ENCODE assay signal across 7 cellular contexts in genomic region chr1:26541816-26542711, GRCh38. TPM values are rescaled to one million over a fixed set of nuclear protein-coding genes. Genes with fewer than 3 reads are reported as not detected.
A peak's percentile ranks its signal among the peaks of the same experiment; 100 is the strongest.
DNase-seq lines count a peak whose midpoint lies in the region; ATAC-seq, FAIRE-seq and TF ChIP-seq lines count a peak whose summit lies in the region.

No MANE protein-coding gene starts in this region.

- no peaks in the 10 kb centered on the region for H3K36me3 Mint-ChIP-seq in nephron progenitor cell (ENCODE audit: low read depth)

- no peaks in the 10 kb centered on the region for H3K9me3 ChIP-seq in esophagus squamous epithelium

- ATAC-seq in HG02678 (IDR thresholded peaks at IDR 0.05; ENCODE audit: unreplicated experiment) = peak; percentile 47

- H3K4me3 Mint-ChIP-seq in nephron progenitor cell = no peak overlapping the region

- peaks cover 0 to 10% (median 0%) of the 10 kb centered on the region in 3 donors for H3K36me3 ChIP-seq in esophagus squamous epithelium

- peaks cover 65% of the 10 kb centered on the region for H3K4me1 Mint-ChIP-seq in nephron progenitor cell

- TF ChIP-seq CTCF in esophagus squamous epithelium (IDR thresholded peaks at IDR 0.05) (peak in 4 of 6 experiments; percentile 18 to 46 (median 35)), nephron progenitor cell (IDR thresholded peaks at IDR 0.05) (peak; percentile 50)

- WGBS in esophagus squamous epithelium, 2 donors = 5 to 41% methylated on average over 9 of the region's 18 CpGs

- H3K4me3 ChIP-seq in esophagus squamous epithelium = peak overlapping the region in 1 of 4 donors; percentile 44

- TF ChIP-seq POLR2A in esophagus squamous epithelium (IDR thresholded peaks at IDR 0.05) = peak in 2 of 4 donors; percentile 28 to 37

- no peaks in the 10 kb centered on the region for H3K27me3 ChIP-seq in esophagus squamous epithelium

- no peaks in the 10 kb centered on the region for H3K9me3 Mint-ChIP-seq in nephron progenitor cell

- H3K27ac Mint-ChIP-seq in nephron progenitor cell = peak overlapping the region; percentile 86

- H3K27ac ChIP-seq in esophagus squamous epithelium (peak overlapping the region; percentile 67 to 91 (median 74)), substantia nigra (ENCODE audit: low read depth, low read length, poor library complexity, severe bottlenecking) (peak overlapping the region; percentile 89)

- H3K4me1 ChIP-seq in esophagus squamous epithelium = peaks cover 16 to 85% (median 41%) of the 10 kb centered on the region in 3 donors

- peak; percentile 88 for DNase-seq in GM18507 (ENCODE audit: extremely low spot score, insufficient read length, low read depth)
- peak; percentile 98 to 99 for DNase-seq in NOMO-1 (lab: John Stamatoyannopoulos, UW; ENCODE audit: unreplicated experiment in 2 of 2)
- peak; percentile 90 for DNase-seq in activated CD8-positive, alpha-beta memory T cell treated with anti-CD3 and anti-CD28 coated beads, Interleukin-2, amount 50 U/mL, for 48 hours
- DNase-seq in esophagus squamous epithelium (lab: John Stamatoyannopoulos, UW) = peak; percentile 74
- peak; percentile 61 for DNase-seq in nephron progenitor cell
- peak in 44 of 49 donors; percentile 23 to 82 (median 58) for DNase-seq in substantia nigra (lab: John Stamatoyannopoulos, UW)

- FAIRE-seq in GM18507 (lab: Jason Lieb, UNC) = peak; percentile 98

- peaks cover 2% of the 10 kb centered on the region for H3K27me3 Mint-ChIP-seq in nephron progenitor cell (ENCODE audit: low read depth, poor library complexity)

- intact Hi-C loops in esophagus squamous epithelium (cut with DNase I) = no loop called here

RNA-seq across cellular contexts. Expression of gene RPS6KA1, which starts 12.5 kb away (rescaled TPM):
- total RNA-seq in esophagus squamous epithelium = 10 to 100 TPM; 24.0 to 49.7 (median 37.7) TPM
